In genomic region chr7:27155816-27156507, GRCh38 we compare ENCODE assay signal across 8 cellular contexts. TPM values are rescaled to one million over a fixed set of nuclear protein-coding genes. Genes with fewer than 3 reads are reported as not detected.
A peak's percentile ranks its signal among the peaks of the same experiment; 100 is the strongest.
DNase-seq lines count a peak whose midpoint lies in the region; ATAC-seq and TF ChIP-seq lines count a peak whose summit lies in the region.

No MANE protein-coding gene starts in this region.

- H3K4me1 Mint-ChIP-seq in activated T-cell treated with anti-CD3 and anti-CD28 coated beads, Interleukin-2, amount 50 U/mL, for 24 hours (ENCODE audit: low read depth) = peaks cover 55% of the 10 kb centered on the region

- no peaks in the 10 kb centered on the region for H3K9me3 Mint-ChIP-seq in activated T-cell treated with anti-CD3 and anti-CD28 coated beads, Interleukin-2, amount 50 U/mL, for 24 hours

- H3K4me1 ChIP-seq in lower lobe of right lung (peaks cover 57% of the 10 kb centered on the region), urinary bladder (ENCODE audit: insufficient read depth) (no peaks in the 10 kb centered on the region)

- H3K4me3 ChIP-seq in lower lobe of right lung = peak overlapping the region; percentile 60
- H3K4me3 ChIP-seq in urinary bladder (ENCODE audit: low read depth, low read length) = peak overlapping the region; percentile 62

- TF ChIP-seq CTCF in lower lobe of right lung (IDR thresholded peaks at IDR 0.05) = no peak

- H3K27ac Mint-ChIP-seq in activated T-cell treated with anti-CD3 and anti-CD28 coated beads, Interleukin-2, amount 50 U/mL, for 24 hours = peak overlapping the region; percentile 80

- ATAC-seq in left ventricle myocardium superior (no peak), left cardiac atrium (no peak), lower lobe of right lung (peak in 1 of 2 donors; percentile 2), GM18505 (IDR thresholded peaks at IDR 0.05; ENCODE audit: unreplicated experiment) (no peak), HG02938 (IDR thresholded peaks at IDR 0.05; ENCODE audit: unreplicated experiment) (no peak)

- no peaks in the 10 kb centered on the region for H3K36me3 ChIP-seq in lower lobe of right lung
- H3K36me3 ChIP-seq in urinary bladder (ENCODE audit: insufficient read depth) = no peaks in the 10 kb centered on the region

- under 1% methylated on average over 63 of the region's 63 CpGs for WGBS in urinary bladder

- H3K27ac ChIP-seq in lower lobe of right lung = peak overlapping the region; percentile 81
- peak overlapping the region; percentile 88 for H3K27ac ChIP-seq in urinary bladder (ENCODE audit: low read depth)

- peaks cover 93% of the 10 kb centered on the region for H3K27me3 Mint-ChIP-seq in activated T-cell treated with anti-CD3 and anti-CD28 coated beads, Interleukin-2, amount 50 U/mL, for 24 hours

- no peaks in the 10 kb centered on the region for H3K36me3 Mint-ChIP-seq in activated T-cell treated with anti-CD3 and anti-CD28 coated beads, Interleukin-2, amount 50 U/mL, for 24 hours (ENCODE audit: low read depth)

- peaks cover 97% of the 10 kb centered on the region for H3K27me3 ChIP-seq in lower lobe of right lung (ENCODE audit: low read depth)

- peak overlapping the region; percentile 53 for H3K4me3 Mint-ChIP-seq in activated T-cell treated with anti-CD3 and anti-CD28 coated beads, Interleukin-2, amount 50 U/mL, for 24 hours

- DNase-seq in left ventricle myocardium superior (peak; percentile 7), left cardiac atrium (no peak), lower lobe of right lung (no peak), hypothalamus (lab: John Stamatoyannopoulos, UW) (no peak)
- peak; percentile 59 for DNase-seq in activated T-cell treated with anti-CD3 and anti-CD28 coated beads, Interleukin-2, amount 50 U/mL, for 24 hours

- no peak for TF ChIP-seq POLR2A in GM18505 (IDR thresholded peaks at IDR 0.05; ENCODE audit: borderline replicate concordance, extremely low read depth, insufficient read depth, insufficient read length)

- H3K9me3 ChIP-seq in lower lobe of right lung = no peaks in the 10 kb centered on the region

- intact Hi-C loops in left ventricle myocardium superior (cut with micrococcal nuclease) (no loop called here), left cardiac atrium (cut with DNase I) (no loop called here), lower lobe of right lung (cut with DNase I) (loop anchor here (10.0 kb wide), 1 partner anchor 781 kb away; no protein-coding TSS in a partner anchor)

RNA-seq across cellular contexts. Expression of gene HOXA7, which starts 0.5 kb away (rescaled TPM):
- total RNA-seq in left ventricle myocardium superior (not detected), left cardiac atrium (under 1 TPM; 0.12 to 0.39 TPM), lower lobe of right lung (2.2 TPM), urinary bladder (3.7 TPM)
- polyA plus RNA-seq in urinary bladder = 14.2 TPM

RNA-seq across cellular contexts. Expression of gene HOXA3, which starts 3.6 kb away (rescaled TPM):
- total RNA-seq in left ventricle myocardium superior (0.72 TPM), left cardiac atrium (under 1 TPM; 0.68 to 0.74 TPM), lower lobe of right lung (4.6 TPM), urinary bladder (9.0 TPM)
- polyA plus RNA-seq in urinary bladder = 11.4 TPM

RNA-seq across cellular contexts. Expression of gene HOXA6, which starts 8.4 kb away (rescaled TPM):
- total RNA-seq in left ventricle myocardium superior = not detected
- not detected for total RNA-seq in left cardiac atrium
- total RNA-seq in lower lobe of right lung = 4.6 TPM
- 8.4 TPM for total RNA-seq in urinary bladder
- 4.4 TPM for polyA plus RNA-seq in urinary bladder

RNA-seq across cellular contexts. Expression of gene HOXA9, which starts 9.4 kb away (rescaled TPM):
- total RNA-seq in left ventricle myocardium superior (not detected), left cardiac atrium (not detected), lower lobe of right lung (1.7 TPM), urinary bladder (19.8 TPM)
- 20.5 TPM for polyA plus RNA-seq in urinary bladder

RNA-seq across cellular contexts. Expression of gene HOXA5, which starts 12.5 kb away (rescaled TPM):
- total RNA-seq in left ventricle myocardium superior = not detected
- total RNA-seq in left cardiac atrium = under 1 TPM in 1 of 2 donors, not detected in 1; 0.27 TPM
- total RNA-seq in lower lobe of right lung = 16.0 TPM
- total RNA-seq in urinary bladder = 12.5 TPM
- polyA plus RNA-seq in urinary bladder = 9.9 TPM

Comparison
In these comparisons a context has a peak if more than half of its experiments do, and no peak if none do; other contexts are left out.
1. DNase-seq: peak in left ventricle myocardium superior (single experiment) and activated T-cell treated with anti-CD3 and anti-CD28 coated beads, Interleukin-2, amount 50 U/mL, for 24 hours (single experiment); none in left cardiac atrium (single experiment), lower lobe of right lung (single experiment) and hypothalamus (0 of 51).